In the genomic region with DNA sequence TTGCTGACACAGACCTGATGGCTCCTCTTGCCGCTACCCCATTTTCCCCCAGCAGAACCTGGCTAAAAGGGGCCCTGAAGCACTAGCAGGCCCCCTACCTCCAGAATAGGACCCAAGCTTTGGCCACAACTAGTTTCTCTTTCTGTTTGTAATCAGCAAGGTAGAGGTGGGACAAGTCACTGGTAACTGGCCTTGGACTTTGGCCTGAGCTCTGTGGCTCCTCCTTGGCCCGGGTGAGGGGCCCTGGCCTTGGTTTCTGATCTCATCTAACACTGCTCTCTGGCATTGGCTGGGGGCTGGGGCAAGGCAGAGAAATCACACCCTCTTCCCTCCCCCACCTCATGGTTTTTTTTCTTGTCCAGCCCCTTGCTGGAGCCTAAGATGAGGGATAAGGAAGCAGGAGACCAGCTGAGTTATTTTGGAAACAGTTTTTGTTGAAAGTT, we compare ENCODE assay signal across 1 cellular context.
TF ChIP-seq lines count a peak whose summit lies in the region.

No MANE protein-coding gene starts in this region.

TF ChIP-seq in WTC11, 78 proteins besides CTCF, POLR2A, EP300 and RAD21 (continued from another document):
- TF ChIP-seq, protein P1, sequence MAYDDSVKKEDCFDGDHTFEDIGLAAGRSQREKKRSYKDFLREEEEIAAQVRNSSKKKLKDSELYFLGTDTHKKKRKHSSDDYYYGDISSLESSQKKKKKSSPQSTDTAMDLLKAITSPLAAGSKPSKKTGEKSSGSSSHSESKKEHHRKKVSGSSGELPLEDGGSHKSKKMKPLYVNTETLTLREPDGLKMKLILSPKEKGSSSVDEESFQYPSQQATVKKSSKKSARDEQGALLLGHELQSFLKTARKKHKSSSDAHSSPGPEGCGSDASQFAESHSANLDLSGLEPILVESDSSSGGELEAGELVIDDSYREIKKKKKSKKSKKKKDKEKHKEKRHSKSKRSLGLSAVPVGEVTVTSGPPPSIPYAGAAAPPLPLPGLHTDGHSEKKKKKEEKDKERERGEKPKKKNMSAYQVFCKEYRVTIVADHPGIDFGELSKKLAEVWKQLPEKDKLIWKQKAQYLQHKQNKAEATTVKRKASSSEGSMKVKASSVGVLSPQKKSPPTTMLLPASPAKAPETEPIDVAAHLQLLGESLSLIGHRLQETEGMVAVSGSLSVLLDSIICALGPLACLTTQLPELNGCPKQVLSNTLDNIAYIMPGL (CRISPR knock-in tag; IDR thresholded peaks at IDR 0.05): no peak
- TF ChIP-seq ZNF263 (CRISPR knock-in tag; IDR thresholded peaks at IDR 0.05; ENCODE audit: low read depth) (no peak), JAZF1 (CRISPR knock-in tag; IDR thresholded peaks at IDR 0.05) (no peak), MYBL2 (CRISPR knock-in tag; IDR thresholded peaks at IDR 0.05) (no peak), ELF4 (CRISPR knock-in tag; IDR thresholded peaks at IDR 0.05; ENCODE audit: low read depth) (no peak), FOXK1 (CRISPR knock-in tag; IDR thresholded peaks at IDR 0.05) (no peak)
